ENCODE assay signal across 20 cellular contexts in the genomic region with DNA sequence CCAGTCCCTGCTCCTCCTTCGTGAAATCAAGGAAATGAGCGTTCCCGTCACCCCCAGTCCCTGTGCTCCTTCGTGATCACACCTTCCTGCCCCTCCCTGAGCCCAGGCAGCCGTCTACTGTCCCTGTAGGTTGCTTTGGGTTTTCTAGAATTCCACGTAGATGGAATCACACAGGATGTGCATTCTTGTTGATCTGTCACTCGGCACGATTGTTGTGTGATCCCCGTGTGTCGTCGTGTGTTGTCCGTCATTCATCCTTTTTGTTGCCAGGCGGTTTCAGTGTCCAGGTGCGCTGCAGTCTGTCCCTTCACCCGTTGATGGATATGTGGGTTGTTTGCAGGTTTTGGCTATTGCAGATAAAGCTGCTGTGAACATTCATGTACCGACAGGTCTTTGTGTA. TPM values are rescaled to one million over a fixed set of nuclear protein-coding genes. Genes with fewer than 3 reads are reported as not detected.
DNase-seq lines count a peak whose midpoint lies in the region; ATAC-seq and TF ChIP-seq lines count a peak whose summit lies in the region.
"Had no signal": no experiment of that assay in that cellular context is flagged by ENCODE, and none has a peak within 500 bp of the region (broad histone marks: within the 10 kb centered on the region; RNA-seq: fewer than 3 reads in every experiment).

No MANE protein-coding gene starts in this region.

- no peak for TF ChIP-seq CTCF in HEK293 (tag by site-specific recombination; IDR thresholded peaks at IDR 0.05)
- no peak for TF ChIP-seq CTCF in nephron progenitor cell (IDR thresholded peaks at IDR 0.05)

- no peak overlapping the region for H3K4me3 Mint-ChIP-seq in effector memory CD8-positive, alpha-beta T cell
- no peak overlapping the region for H3K4me3 Mint-ChIP-seq in nephron progenitor cell
- H3K4me3 Mint-ChIP-seq: B cell had no signal

- H3K9me3 Mint-ChIP-seq in effector memory CD8-positive, alpha-beta T cell, result no peaks in the 10 kb centered on the region
- peaks cover 19% of the 10 kb centered on the region for H3K9me3 Mint-ChIP-seq in nephron progenitor cell
- H3K9me3 Mint-ChIP-seq: CD4-positive, CD25-positive, alpha-beta regulatory T cell had no signal

- H3K36me3 ChIP-seq in H7 (replicated peaks; ENCODE audit: control insufficient read depth, insufficient read depth, low read length), result peaks cover 23% of the 10 kb centered on the region
- peaks cover 45 to 93% of the 10 kb centered on the region in 2 experiments for H3K36me3 ChIP-seq in HEK293 (ENCODE audit: control insufficient read depth in 2 of 2, insufficient read depth in 1 of 2, low read length in 2 of 2)

- CTCF ChIA-PET in HEK293 (lab: Yijun Ruan, JAX), result no interaction called here

- H3K4me1 Mint-ChIP-seq in effector memory CD8-positive, alpha-beta T cell (ENCODE audit: low read depth in 2 of 2), result peaks cover 29 to 38% of the 10 kb centered on the region in 2 donors
- no peaks in the 10 kb centered on the region for H3K4me1 Mint-ChIP-seq in nephron progenitor cell

- DNase-seq in H7 (peak; percentile 17), nephron progenitor cell (no peak), HT-29 (ENCODE audit: low spot score) (no peak), NCI-H2196 treated with DMSO at 0.1 percent for 48 hours (lab: John Stamatoyannopoulos, UW; ENCODE audit: unreplicated experiment) (no peak)
- DNase-seq in effector memory CD8-positive, alpha-beta T cell, result no peak
- DNase-seq in activated CD8-positive, alpha-beta memory T cell treated with anti-CD3 and anti-CD28 coated beads for 24 hours, result no peak
- DNase-seq: CD4-positive, CD25-positive, alpha-beta regulatory T cell; EL; KBM-7; MV-4-11; NCI-H1417; NCI-H1930; NCI-H2171; NCI-H446 treated with DMSO at 0.1 percent for 48 hours; NCI-H748 treated with DMSO at 0.1 percent for 48 hours had no signal

- H3K27ac ChIP-seq in HEK293 (ENCODE audit: extremely low read depth, low read depth, low read length), result no peak overlapping the region
- H3K27ac ChIP-seq: RWPE1 had no signal

- no peaks in the 10 kb centered on the region for H3K4me1 ChIP-seq in HEK293 (ENCODE audit: control insufficient read depth, insufficient read depth, low read length)

- H3K9me3 ChIP-seq in HEK293 (ENCODE audit: control insufficient read depth, insufficient read depth, low read depth, low read length), result no peaks in the 10 kb centered on the region

- peaks cover 46% of the 10 kb centered on the region for H3K36me3 Mint-ChIP-seq in effector memory CD8-positive, alpha-beta T cell (ENCODE audit: insufficient read depth)
- H3K36me3 Mint-ChIP-seq in nephron progenitor cell (ENCODE audit: low read depth), result peaks cover 93% of the 10 kb centered on the region

- POLR2A ChIA-PET in HEK293 (lab: Yijun Ruan, JAX), result no interaction called here

- ATAC-seq in effector memory CD8-positive, alpha-beta T cell (replicated peaks), result no peak
- ATAC-seq in GM19324 (IDR thresholded peaks at IDR 0.05; ENCODE audit: low FRiP score, unreplicated experiment), result no peak

- H3K4me3 ChIP-seq in H7 (ENCODE audit: insufficient read depth, low read depth, low read length), result no peak overlapping the region
- no peak overlapping the region for H3K4me3 ChIP-seq in HEK293 (ENCODE audit: low read depth, low read length)

- H3K27me3 ChIP-seq in H7 (ENCODE audit: control insufficient read depth, insufficient read depth, low read length), result no peaks in the 10 kb centered on the region

- peak overlapping the region; percentile 19 to 38 for H3K27ac Mint-ChIP-seq in effector memory CD8-positive, alpha-beta T cell
- H3K27ac Mint-ChIP-seq in nephron progenitor cell, result peak overlapping the region; percentile 53
- H3K27ac Mint-ChIP-seq: B cell had no signal

- no peaks in the 10 kb centered on the region for H3K27me3 Mint-ChIP-seq in effector memory CD8-positive, alpha-beta T cell
- H3K27me3 Mint-ChIP-seq in nephron progenitor cell (ENCODE audit: low read depth, poor library complexity), result peaks cover 4% of the 10 kb centered on the region
- H3K27me3 Mint-ChIP-seq: B cell; CD4-positive, CD25-positive, alpha-beta regulatory T cell had no signal

TF ChIP-seq in HEK293, 187 proteins besides CTCF, POLR2A, EP300 and RAD21 (continues in another document):
- TF ChIP-seq, protein P1, sequence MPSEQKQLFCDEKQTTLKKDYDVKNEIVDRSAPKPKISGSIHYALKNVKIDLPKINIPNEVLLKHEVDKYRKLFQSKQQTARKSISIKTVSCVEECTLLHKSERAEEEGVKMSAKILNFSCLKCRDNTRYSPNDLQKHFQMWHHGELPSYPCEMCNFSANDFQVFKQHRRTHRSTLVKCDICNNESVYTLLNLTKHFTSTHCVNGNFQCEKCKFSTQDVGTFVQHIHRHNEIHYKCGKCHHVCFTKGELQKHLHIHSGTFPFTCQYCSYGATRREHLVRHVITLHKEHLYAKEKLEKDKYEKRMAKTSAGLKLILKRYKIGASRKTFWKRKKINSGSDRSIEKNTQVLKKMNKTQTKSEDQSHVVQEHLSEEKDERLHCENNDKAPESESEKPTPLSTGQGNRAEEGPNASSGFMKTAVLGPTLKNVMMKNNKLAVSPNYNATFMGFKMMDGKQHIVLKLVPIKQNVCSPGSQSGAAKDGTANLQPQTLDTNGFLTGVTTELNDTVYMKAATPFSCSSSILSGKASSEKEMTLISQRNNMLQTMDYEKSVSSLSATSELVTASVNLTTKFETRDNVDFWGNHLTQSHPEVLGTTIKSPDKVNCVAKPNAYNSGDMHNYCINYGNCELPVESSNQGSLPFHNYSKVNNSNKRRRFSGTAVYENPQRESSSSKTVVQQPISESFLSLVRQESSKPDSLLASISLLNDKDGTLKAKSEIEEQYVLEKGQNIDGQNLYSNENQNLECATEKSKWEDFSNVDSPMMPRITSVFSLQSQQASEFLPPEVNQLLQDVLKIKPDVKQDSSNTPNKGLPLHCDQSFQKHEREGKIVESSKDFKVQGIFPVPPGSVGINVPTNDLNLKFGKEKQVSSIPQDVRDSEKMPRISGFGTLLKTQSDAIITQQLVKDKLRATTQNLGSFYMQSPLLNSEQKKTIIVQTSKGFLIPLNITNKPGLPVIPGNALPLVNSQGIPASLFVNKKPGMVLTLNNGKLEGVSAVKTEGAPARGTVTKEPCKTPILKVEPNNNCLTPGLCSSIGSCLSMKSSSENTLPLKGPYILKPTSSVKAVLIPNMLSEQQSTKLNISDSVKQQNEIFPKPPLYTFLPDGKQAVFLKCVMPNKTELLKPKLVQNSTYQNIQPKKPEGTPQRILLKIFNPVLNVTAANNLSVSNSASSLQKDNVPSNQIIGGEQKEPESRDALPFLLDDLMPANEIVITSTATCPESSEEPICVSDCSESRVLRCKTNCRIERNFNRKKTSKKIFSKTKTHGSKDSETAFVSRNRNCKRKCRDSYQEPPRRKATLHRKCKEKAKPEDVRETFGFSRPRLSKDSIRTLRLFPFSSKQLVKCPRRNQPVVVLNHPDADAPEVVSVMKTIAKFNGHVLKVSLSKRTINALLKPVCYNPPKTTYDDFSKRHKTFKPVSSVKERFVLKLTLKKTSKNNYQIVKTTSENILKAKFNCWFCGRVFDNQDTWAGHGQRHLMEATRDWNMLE (tag by site-specific recombination; conservative IDR thresholded peaks at IDR 0.05; ENCODE audit: low read depth), result no peak
- TF ChIP-seq ZNF76 (tag by site-specific recombination; IDR thresholded peaks at IDR 0.05; ENCODE audit: borderline replicate concordance, low read depth) (no peak), SCRT1 (tag by site-specific recombination; IDR thresholded peaks at IDR 0.05; ENCODE audit: borderline replicate concordance) (peak; percentile 15; the same call in 1 of the 2 replicates), ZNF626 (tag by site-specific recombination; IDR thresholded peaks at IDR 0.05) (no peak), ZNF549 (tag by site-specific recombination; IDR thresholded peaks at IDR 0.05) (no peak), IKZF3 (tag by site-specific recombination; IDR thresholded peaks at IDR 0.05) (no peak), ZNF701 (tag by site-specific recombination; IDR thresholded peaks at IDR 0.05) (no peak), ZNF10 (tag by site-specific recombination; IDR thresholded peaks at IDR 0.05) (peak; percentile 73; the same call in 1 of the 2 replicates), ZBTB17 (tag by site-specific recombination; IDR thresholded peaks at IDR 0.05) (no peak), SCRT2 (tag by site-specific recombination; IDR thresholded peaks at IDR 0.05) (peak; percentile 73), ZBTB7A (tag by site-specific recombination; IDR thresholded peaks at IDR 0.05; ENCODE audit: low read depth) (no peak), ZNF433 (tag by site-specific recombination; IDR thresholded peaks at IDR 0.05; ENCODE audit: low read depth) (no peak), ZBTB48 (tag by site-specific recombination; IDR thresholded peaks at IDR 0.05) (no peak)

RNA-seq across cellular contexts. Expression of gene MTG1, which starts 9.4 kb away (rescaled TPM):
- total RNA-seq in H7 (2014; rRNA removed; shearing (Covaris generic)), result 31.5 and 52.6 TPM in 2 replicates
- 44.3 and 56.9 TPM in 2 replicates for total RNA-seq in HT-29 (2014; rRNA removed; shearing (Covaris generic))

RNA-seq across cellular contexts. Expression of gene SPRN, which starts 21.1 kb away (rescaled TPM):
- total RNA-seq in H7 (2014; rRNA removed; shearing (Covaris generic)), result 0.18 TPM in 1 of 2 replicates, not detected in the other
- total RNA-seq in HT-29 (2014; rRNA removed; shearing (Covaris generic)), result not detected in 2 replicates
- total RNA-seq: B cell; CD4-positive, CD25-positive, alpha-beta regulatory T cell; SK-MEL-5 had no signal

RNA-seq across cellular contexts. Expression of gene PAOX, which starts 24.3 kb away (rescaled TPM):
- total RNA-seq in H7 (2014; rRNA removed; shearing (Covaris generic)), result 1.3 and 4.1 TPM in 2 replicates
- 4.7 and 5.6 TPM in 2 replicates for total RNA-seq in HT-29 (2014; rRNA removed; shearing (Covaris generic))

RNA-seq across cellular contexts. Expression of gene ECHS1, which starts 30.2 kb away (rescaled TPM):
- total RNA-seq in H7 (2014; rRNA removed; shearing (Covaris generic)), result 88.2 and 108 TPM in 2 replicates
- 160 and 179 TPM in 2 replicates for total RNA-seq in HT-29 (2014; rRNA removed; shearing (Covaris generic))

RNA-seq across cellular contexts. Expression of gene FUOM, which starts 45.5 kb away (rescaled TPM):
- 27.2 and 50.5 TPM in 2 replicates for total RNA-seq in H7 (2014; rRNA removed; shearing (Covaris generic))
- 59.7 and 60.8 TPM in 2 replicates for total RNA-seq in HT-29 (2014; rRNA removed; shearing (Covaris generic))
